16 cellular contexts compared by ENCODE assay signal in genomic region chr13:34465423-34465922, GRCh38.
"Had no signal": no experiment of that assay in that cellular context is flagged by ENCODE, and none has a peak within 500 bp of the region (broad histone marks: within the 10 kb centered on the region; RNA-seq: fewer than 3 reads in every experiment).

No MANE protein-coding gene starts in this region.

- H3K9me3 ChIP-seq: SJSA1 had no signal

- H3K4me3 ChIP-seq: SJSA1, SK-N-MC had no signal

- DNase-seq: KBM-7, MV-4-11, NCI-H1048, NCI-H1105, NCI-H1417, NCI-H1436 treated with DMSO at 0.1 percent for 48 hours, NCI-H187, NCI-H2029 treated with DMSO at 0.1 percent for 48 hours, NCI-H2227 treated with DMSO at 0.1 percent for 48 hours, NCI-H524, NCI-H526 treated with DMSO at 0.1 percent for 48 hours, Right ventricle myocardium superior, RPMI8226, SIG-M5 had no signal

- H3K27me3 ChIP-seq: SJSA1 had no signal

- H3K36me3 ChIP-seq: SJSA1 had no signal

- H3K27ac ChIP-seq: SJSA1, SK-N-MC had no signal
